ENCODE assay signal across 8 cellular contexts in the genomic region with DNA sequence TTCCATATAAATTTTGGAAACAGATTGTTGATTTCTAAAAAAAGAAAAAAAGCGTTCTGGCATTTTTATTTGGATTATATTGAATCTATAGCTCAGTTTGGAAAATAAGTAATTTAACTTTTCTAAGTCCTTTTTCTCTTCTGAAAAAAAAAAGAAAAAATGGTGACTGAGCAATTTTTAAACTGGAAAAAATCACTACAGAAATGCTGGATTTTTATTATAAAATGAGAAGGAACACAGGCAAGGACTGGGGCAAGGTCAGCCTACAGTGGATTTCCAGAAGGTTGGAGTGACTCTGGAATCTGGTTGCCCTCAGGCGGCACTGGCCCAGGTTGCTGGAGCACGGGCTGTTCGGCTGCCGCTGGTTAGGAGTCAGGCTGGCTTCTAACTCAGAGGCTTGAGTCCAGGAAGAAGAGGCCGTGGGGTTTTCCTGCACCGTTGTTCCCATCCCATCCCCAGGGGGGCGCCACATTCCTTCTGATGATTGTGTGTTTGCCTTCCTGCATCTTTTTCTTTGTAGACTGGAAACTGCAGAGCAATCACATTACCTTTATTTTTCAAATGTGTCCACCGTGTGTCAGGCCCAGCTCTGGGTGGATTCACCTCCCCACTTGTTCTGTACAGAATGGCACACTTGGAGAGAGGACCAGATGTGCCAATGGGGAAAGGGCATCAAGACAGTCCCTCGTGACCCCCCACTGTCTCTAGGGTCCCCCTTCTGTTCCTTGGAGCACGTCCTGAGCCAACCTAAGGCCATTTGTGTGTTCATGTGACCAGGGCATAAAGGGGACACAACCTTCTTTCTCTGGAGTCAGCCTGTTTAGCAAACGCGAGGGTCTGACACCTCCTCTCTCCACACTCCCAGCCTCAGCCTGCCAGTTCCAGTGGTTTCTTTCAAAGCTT. TPM values are rescaled to one million over a fixed set of nuclear protein-coding genes. Genes with fewer than 3 reads are reported as not detected.
DNase-seq lines count a peak whose midpoint lies in the region; ATAC-seq and TF ChIP-seq lines count a peak whose summit lies in the region.

No MANE protein-coding gene starts in this region.

- H3K27ac ChIP-seq in brain microvascular endothelial cell: no peak overlapping the region

- no peak overlapping the region for H3K27ac Mint-ChIP-seq in T-helper 2 cell treated with Interferon-gamma antibody and Interleukin-4, amounts not matched to agents 5 μg/mL and 100 μg/mL, for 36 hours

- in situ Hi-C loops in brain microvascular endothelial cell (cut with HindIII; ENCODE audit: low pct_ligation_motif_present, low sequenced_read_pairs): no loop called here

- no peaks in the 10 kb centered on the region for H3K36me3 Mint-ChIP-seq in T-helper 2 cell treated with Interferon-gamma antibody and Interleukin-4, amounts not matched to agents 5 μg/mL and 100 μg/mL, for 36 hours (ENCODE audit: low read depth)

- DNase-seq in GM03348 (ENCODE audit: low spot score) (peak; percentile 84), NAMALWA (ENCODE audit: low spot score) (peak; percentile 73), brain microvascular endothelial cell (peak; percentile 59), left lobe of liver (ENCODE audit: low spot score) (peak; percentile 86)
- peak; percentile 45 for DNase-seq in T-helper 2 cell treated with Interferon-gamma antibody and Interleukin-4, amounts not matched to agents 5 μg/mL and 100 μg/mL, for 36 hours (ENCODE audit: low spot score)
- DNase-seq in stimulated activated CD4-positive, alpha-beta T cell treated with anti-CD3 and anti-CD28 coated beads, TNF-alpha, amount 100 ng/mL, for 48 hours (ENCODE audit: low read depth in 3 of 3): peak; percentile 37 to 47 (median 39)

- H3K36me3 ChIP-seq in brain microvascular endothelial cell (replicated peaks): no peaks in the 10 kb centered on the region

- H3K4me3 ChIP-seq in brain microvascular endothelial cell (ENCODE audit: low read depth, low read length): no peak overlapping the region

- ATAC-seq in left lobe of liver: peak; percentile 94
- no peak for ATAC-seq in HG03280 (IDR thresholded peaks at IDR 0.05; ENCODE audit: unreplicated experiment)
- no peak for ATAC-seq in GM21515 (IDR thresholded peaks at IDR 0.05; ENCODE audit: unreplicated experiment)

- no peak overlapping the region for H3K4me3 Mint-ChIP-seq in T-helper 2 cell treated with Interferon-gamma antibody and Interleukin-4, amounts not matched to agents 5 μg/mL and 100 μg/mL, for 36 hours

- no peaks in the 10 kb centered on the region for H3K9me3 Mint-ChIP-seq in T-helper 2 cell treated with Interferon-gamma antibody and Interleukin-4, amounts not matched to agents 5 μg/mL and 100 μg/mL, for 36 hours

- TF ChIP-seq CTCF in brain microvascular endothelial cell (IDR thresholded peaks at IDR 0.05; ENCODE audit: low read depth, low read length, missing control alignments): peak; percentile 76

- H3K4me1 Mint-ChIP-seq in T-helper 2 cell treated with Interferon-gamma antibody and Interleukin-4, amounts not matched to agents 5 μg/mL and 100 μg/mL, for 36 hours (ENCODE audit: low read depth): peaks cover 1% of the 10 kb centered on the region

- peaks cover 6% of the 10 kb centered on the region for H3K27me3 Mint-ChIP-seq in T-helper 2 cell treated with Interferon-gamma antibody and Interleukin-4, amounts not matched to agents 5 μg/mL and 100 μg/mL, for 36 hours (ENCODE audit: low read depth)

- H3K27me3 ChIP-seq in brain microvascular endothelial cell (replicated peaks): no peaks in the 10 kb centered on the region

RNA-seq across cellular contexts. Expression of a gene that starts 44.5 kb away (rescaled TPM):
- 64.5 TPM for total RNA-seq in left lobe of liver
